10 cellular contexts compared by ENCODE assay signal in the genomic region with DNA sequence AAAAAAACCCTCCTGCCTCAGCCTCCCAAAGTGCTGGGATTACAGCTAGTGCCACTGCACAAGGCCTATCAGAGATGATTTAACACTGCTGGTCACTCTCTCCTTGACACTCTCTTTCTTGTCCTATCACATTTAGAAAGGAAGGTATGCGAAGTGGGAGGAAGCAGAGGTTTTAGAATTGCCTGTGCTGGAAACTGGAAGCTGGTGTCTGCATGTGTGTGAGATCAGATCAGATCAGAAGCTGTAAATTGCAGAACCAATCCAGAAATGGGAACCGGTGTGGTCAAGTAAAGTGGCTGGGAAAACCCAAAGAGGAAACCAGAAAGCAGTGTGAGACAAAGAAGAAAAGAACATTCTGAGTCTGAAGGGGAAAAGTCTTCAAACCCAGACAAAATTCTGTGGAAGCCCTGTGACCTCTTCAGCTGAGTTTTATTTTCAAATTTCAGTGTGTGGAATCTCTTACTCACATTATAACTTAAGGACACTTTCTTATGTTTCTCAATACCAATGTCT. TPM values are rescaled to one million over a fixed set of nuclear protein-coding genes. Genes with fewer than 3 reads are reported as not detected.
DNase-seq lines count a peak whose midpoint lies in the region; ATAC-seq and TF ChIP-seq lines count a peak whose summit lies in the region.
"Had no signal": no experiment of that assay in that cellular context is flagged by ENCODE, and none has a peak within 500 bp of the region (broad histone marks: within the 10 kb centered on the region; RNA-seq: fewer than 3 reads in every experiment).

No MANE protein-coding gene starts in this region.

- no peaks in the 10 kb centered on the region for H3K79me2 ChIP-seq in OCI-LY7 (ENCODE audit: insufficient read depth, low read depth, low read length)

- CTCF ChIA-PET in OCI-LY7 (lab: Charles Lee; ENCODE audit: unreplicated experiment) = no interaction called here
- CTCF ChIA-PET in CD8-positive, alpha-beta T cell (lab: Charles Lee) = no interaction called here

- 0 out of 2 replicates have a peak overlapping the region, but pooled peaks have one; percentile 36 for H2AFZ ChIP-seq in OCI-LY7 (ENCODE audit: low read length)

- intact Hi-C loops in OCI-LY7 (cut with micrococcal nuclease; ENCODE audit: unreplicated experiment) = no loop called here
- intact Hi-C loops in CD8-positive, alpha-beta T cell (cut with DNase I, micrococcal nuclease) = no loop called here

- peaks cover 9 to 10% of the 10 kb centered on the region in 2 donors for H3K27me3 Mint-ChIP-seq in natural killer cell treated with Interleukin-12 subunit alpha and Interleukin-12 subunit beta and Interleukin-15 and Interleukin-18, amount 100 ng/mL, for 72 hours
- peaks cover 24% of the 10 kb centered on the region for H3K27me3 Mint-ChIP-seq in CD8-positive, alpha-beta T cell (ENCODE audit: low read depth)
- H3K27me3 Mint-ChIP-seq in endodermal cell (ENCODE audit: insufficient read depth) = peaks cover 2% of the 10 kb centered on the region

- H3K9me3 Mint-ChIP-seq in natural killer cell treated with Interleukin-12 subunit alpha and Interleukin-12 subunit beta and Interleukin-15 and Interleukin-18, amount 100 ng/mL, for 72 hours = no peaks in the 10 kb centered on the region
- H3K9me3 Mint-ChIP-seq in CD8-positive, alpha-beta T cell = no peaks in the 10 kb centered on the region
- H3K9me3 Mint-ChIP-seq in endodermal cell = no peaks in the 10 kb centered on the region

- peak overlapping the region; percentile 72 to 82 for H3K27ac Mint-ChIP-seq in natural killer cell treated with Interleukin-12 subunit alpha and Interleukin-12 subunit beta and Interleukin-15 and Interleukin-18, amount 100 ng/mL, for 72 hours
- no peak overlapping the region for H3K27ac Mint-ChIP-seq in CD8-positive, alpha-beta T cell
- H3K27ac Mint-ChIP-seq in endodermal cell = no peak overlapping the region

- no peaks in the 10 kb centered on the region for H3K27me3 ChIP-seq in CD8-positive, alpha-beta T cell (ENCODE audit: insufficient read depth, low read length)
- no peaks in the 10 kb centered on the region for H3K27me3 ChIP-seq in endodermal cell (ENCODE audit: control insufficient read depth, insufficient read depth, low read length, poor library complexity, severe bottlenecking)

- no peak overlapping the region for H3K27ac ChIP-seq in OCI-LY7 (ENCODE audit: low read depth, low read length, poor library complexity, severe bottlenecking)
- H3K27ac ChIP-seq in CD8-positive, alpha-beta T cell (ENCODE audit: low read depth, low read length) = no peak overlapping the region
- H3K27ac ChIP-seq in endodermal cell (ENCODE audit: low read depth, low read length) = no peak overlapping the region
- H3K27ac ChIP-seq: 22Rv1 had no signal

- DNase-seq in activated CD4-positive, CD25-positive, alpha-beta regulatory T cell treated with anti-CD3 and anti-CD28 coated beads, Interleukin-2, amount 50 U/mL, for 72 hours = no peak
- DNase-seq in OCI-LY7 (ENCODE audit: low spot score) (no peak), cerebellar cortex (ENCODE audit: low spot score) (no peak), endodermal cell (no peak)
- DNase-seq in natural killer cell treated with Interleukin-12 subunit alpha and Interleukin-12 subunit beta and Interleukin-15 and Interleukin-18, amount 100 ng/mL, for 72 hours (ENCODE audit: low spot score) = peak; percentile 66
- no peak for DNase-seq in CD8-positive, alpha-beta T cell

- POLR2A ChIA-PET in OCI-LY7 (lab: Charles Lee) = no interaction called here
- POLR2A ChIA-PET in CD8-positive, alpha-beta T cell (lab: Charles Lee) = no interaction called here

- 91 to 96% methylated on average over 2 of the region's 2 CpGs for WGBS in endodermal cell (ENCODE audit: insufficient coverage in 1 of 2, insufficient read length in 1 of 2), 2 experiments

- peak; percentile 77 to 83 for ATAC-seq in activated CD4-positive, CD25-positive, alpha-beta regulatory T cell treated with anti-CD3 and anti-CD28 coated beads, Interleukin-2, amount 50 U/mL, for 24 hours
- peak; percentile 87 for ATAC-seq in HG02759 (IDR thresholded peaks at IDR 0.05; ENCODE audit: unreplicated experiment)
- peak; percentile 84 to 89 for ATAC-seq in natural killer cell treated with Interleukin-12 subunit alpha and Interleukin-12 subunit beta and Interleukin-15 and Interleukin-18, amount 100 ng/mL, for 72 hours
- ATAC-seq in CD8-positive, alpha-beta T cell = no peak

- H3K4me3 Mint-ChIP-seq in natural killer cell treated with Interleukin-12 subunit alpha and Interleukin-12 subunit beta and Interleukin-15 and Interleukin-18, amount 100 ng/mL, for 72 hours = peak overlapping the region; percentile 79
- no peak overlapping the region for H3K4me3 Mint-ChIP-seq in CD8-positive, alpha-beta T cell
- no peak overlapping the region for H3K4me3 Mint-ChIP-seq in endodermal cell

- no peak overlapping the region for H3K4me2 ChIP-seq in OCI-LY7 (ENCODE audit: low read length)

- H3K9me3 ChIP-seq in OCI-LY7 (ENCODE audit: low read length) = no peaks in the 10 kb centered on the region
- no peaks in the 10 kb centered on the region for H3K9me3 ChIP-seq in CD8-positive, alpha-beta T cell (ENCODE audit: low read length)
- H3K9me3 ChIP-seq in endodermal cell (ENCODE audit: control insufficient read depth, low read length) = no peaks in the 10 kb centered on the region

- BruUV-seq in OCI-LY7 (replicated peaks; lab: Mats Ljungman, UMichigan) = no TSS peak

- H3K9ac ChIP-seq in endodermal cell (ENCODE audit: extremely low read depth, low read length, poor library complexity, severe bottlenecking) = no peak overlapping the region

- H3K4me1 Mint-ChIP-seq in natural killer cell treated with Interleukin-12 subunit alpha and Interleukin-12 subunit beta and Interleukin-15 and Interleukin-18, amount 100 ng/mL, for 72 hours (ENCODE audit: low read depth in 2 of 2) = peaks cover 27 to 32% of the 10 kb centered on the region in 2 donors
- H3K4me1 Mint-ChIP-seq in CD8-positive, alpha-beta T cell (ENCODE audit: low read depth) = no peaks in the 10 kb centered on the region
- peaks cover 8% of the 10 kb centered on the region for H3K4me1 Mint-ChIP-seq in endodermal cell

- H3K36me3 Mint-ChIP-seq in natural killer cell treated with Interleukin-12 subunit alpha and Interleukin-12 subunit beta and Interleukin-15 and Interleukin-18, amount 100 ng/mL, for 72 hours = no peaks in the 10 kb centered on the region
- H3K36me3 Mint-ChIP-seq in CD8-positive, alpha-beta T cell = no peaks in the 10 kb centered on the region
- no peaks in the 10 kb centered on the region for H3K36me3 Mint-ChIP-seq in endodermal cell (ENCODE audit: low read depth)

- H3K4me1 ChIP-seq in OCI-LY7 (ENCODE audit: insufficient read depth, low read length, poor library complexity, severe bottlenecking) = no peaks in the 10 kb centered on the region
- H3K4me1 ChIP-seq in CD8-positive, alpha-beta T cell (ENCODE audit: insufficient read depth, low read length) = no peaks in the 10 kb centered on the region
- no peaks in the 10 kb centered on the region for H3K4me1 ChIP-seq in endodermal cell (ENCODE audit: control insufficient read depth, insufficient read depth, low read length)

- H4K20me1 ChIP-seq in OCI-LY7 (ENCODE audit: insufficient read depth, low read length) = no peaks in the 10 kb centered on the region

- H3K4me3 ChIP-seq in OCI-LY7 (ENCODE audit: low read depth, low read length, poor library complexity, severe bottlenecking) = no peak overlapping the region
- no peak overlapping the region for H3K4me3 ChIP-seq in CD8-positive, alpha-beta T cell (ENCODE audit: low read depth, low read length)
- H3K4me3 ChIP-seq in endodermal cell (ENCODE audit: low read length) = no peak overlapping the region

- H3K9me2 ChIP-seq in OCI-LY7 (ENCODE audit: insufficient read depth, low read length) = no peaks in the 10 kb centered on the region

- TF ChIP-seq CTCF in OCI-LY7 (conservative IDR thresholded peaks at IDR 0.05; ENCODE audit: low read length) (no peak), endodermal cell (conservative IDR thresholded peaks at IDR 0.05) (no peak)
- no peak for TF ChIP-seq CTCF in CD8-positive, alpha-beta T cell (IDR thresholded peaks at IDR 0.05)

- no peaks in the 10 kb centered on the region for H3K36me3 ChIP-seq in OCI-LY7 (ENCODE audit: insufficient read depth, low read length)
- no peaks in the 10 kb centered on the region for H3K36me3 ChIP-seq in CD8-positive, alpha-beta T cell (ENCODE audit: insufficient read depth, low read length)
- H3K36me3 ChIP-seq in endodermal cell (ENCODE audit: control insufficient read depth, insufficient read depth, low read length) = no peaks in the 10 kb centered on the region

RNA-seq across cellular contexts. Expression of a gene that starts 2.8 kb away (rescaled TPM):
- total RNA-seq in OCI-LY7 (2014; rRNA removed; shearing (Covaris generic)) = 0.51 TPM in 1 of 2 replicates, not detected in the other
- 0.86 TPM in 1 of 2 replicates, not detected in the other for total RNA-seq in OCI-LY7 (2022)
- total RNA-seq in natural killer cell treated with Interleukin-12 subunit alpha and Interleukin-12 subunit beta and Interleukin-15 and Interleukin-18, amount 100 ng/mL, for 72 hours = under 1 TPM in 1 of 2 donors, not detected in 1; 0.78 TPM
- total RNA-seq in CD8-positive, alpha-beta T cell = 1 to 10 TPM in 1 of 2 experiments, under 1 TPM in 1; 0.44 to 1.9 TPM
- 1 to 10 TPM; 1.3 to 2.7 TPM for total RNA-seq in endodermal cell
- polyA plus RNA-seq in endodermal cell (2013, experiment 1 of 2) = 2.3 TPM
- polyA plus RNA-seq in endodermal cell (2013, experiment 2 of 2) = 2.6 TPM
- total RNA-seq: skeletal muscle tissue had no signal

RNA-seq across cellular contexts. Expression of a gene that starts 15.7 kb away (rescaled TPM):
- 24.5 and 26.1 TPM in 2 replicates for total RNA-seq in OCI-LY7 (2014; rRNA removed; shearing (Covaris generic))
- total RNA-seq in OCI-LY7 (2022) (39.2 and 50.2 TPM in 2 replicates), endodermal cell (10 to 100 TPM; 74.2 to 74.9 TPM)
- 10 to 100 TPM; 59.0 to 68.9 TPM for total RNA-seq in natural killer cell treated with Interleukin-12 subunit alpha and Interleukin-12 subunit beta and Interleukin-15 and Interleukin-18, amount 100 ng/mL, for 72 hours
- 100 to 1,000 TPM; 120 to 121 TPM for total RNA-seq in CD8-positive, alpha-beta T cell
- 74.5 TPM for polyA plus RNA-seq in endodermal cell (2013, experiment 1 of 2)
- 65.5 TPM for polyA plus RNA-seq in endodermal cell (2013, experiment 2 of 2)

Comparison
In these comparisons a context has a peak if more than half of its experiments do, and no peak if none do; other contexts are left out.
1. H3K27ac Mint-ChIP-seq: peak in natural killer cell treated with Interleukin-12 subunit alpha and Interleukin-12 subunit beta and Interleukin-15 and Interleukin-18, amount 100 ng/mL, for 72 hours (2 of 2); none in CD8-positive, alpha-beta T cell (single experiment) and endodermal cell (single experiment).